In the genomic region with DNA sequence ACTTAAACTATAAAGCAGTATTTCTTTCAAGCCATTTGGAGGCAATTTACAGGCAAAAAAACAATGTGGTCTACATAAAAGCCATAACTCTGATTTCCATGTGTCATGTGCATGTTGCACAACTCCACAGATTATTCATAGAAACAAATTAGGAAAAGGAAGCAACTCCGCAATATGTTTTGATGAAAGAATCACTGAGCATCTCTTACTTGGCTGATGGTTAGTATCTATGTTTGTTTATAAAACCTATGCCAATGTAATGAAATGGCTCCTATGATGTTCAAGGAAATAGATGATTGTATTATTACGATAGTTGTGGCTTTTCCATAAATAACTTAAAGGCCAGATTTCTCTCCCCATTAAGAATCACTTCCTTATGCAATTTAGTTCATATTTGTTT, we compare ENCODE assay signal across 16 cellular contexts.
A peak's percentile ranks its signal among the peaks of the same experiment; 100 is the strongest.
DNase-seq lines count a peak whose midpoint lies in the region; ATAC-seq and TF ChIP-seq lines count a peak whose summit lies in the region.
"Had no signal": no experiment of that assay in that cellular context is flagged by ENCODE, and none has a peak within 500 bp of the region (broad histone marks: within the 10 kb centered on the region; RNA-seq: fewer than 3 reads in every experiment).

No MANE protein-coding gene starts in this region.

- in situ Hi-C loops in GM13976 (cut with MboI; ENCODE audit: low sequenced_read_pairs, unreplicated experiment): no loop called here

- H3K27ac ChIP-seq in mesendoderm (ENCODE audit: low read depth, low read length): no peak overlapping the region

- H3K79me2 ChIP-seq in mesendoderm (ENCODE audit: control insufficient read depth, insufficient read depth, low read length): no peaks in the 10 kb centered on the region

- ATAC-seq in GM21515 (IDR thresholded peaks at IDR 0.05; ENCODE audit: unreplicated experiment) (no peak), HG03457 (IDR thresholded peaks at IDR 0.05; ENCODE audit: unreplicated experiment) (no peak), GM19324 (IDR thresholded peaks at IDR 0.05; ENCODE audit: low FRiP score, unreplicated experiment) (no peak)
- ATAC-seq: sciatic nerve had no signal

- peak overlapping the region; percentile 18 for H3K18ac ChIP-seq in mesendoderm (ENCODE audit: low read length)

- H3K36me3 ChIP-seq in mesendoderm (ENCODE audit: control insufficient read depth, insufficient read depth, low read length): no peaks in the 10 kb centered on the region

- H3K4me3 ChIP-seq in cardiac fibroblast (replicated peaks in 1 of 2; ENCODE audit: low read depth in 2 of 2, low read length in 2 of 2) (no peak overlapping the region), mesendoderm (ENCODE audit: low read length) (no peak overlapping the region)

- H3K4me1 ChIP-seq in mesendoderm (ENCODE audit: control insufficient read depth, low read depth, low read length): no peaks in the 10 kb centered on the region

- no peak overlapping the region for H3K4ac ChIP-seq in mesendoderm (ENCODE audit: low read depth, low read length)

- H2BK15ac ChIP-seq in mesendoderm (replicated peaks; ENCODE audit: low read depth): no peak overlapping the region

- no peak overlapping the region for H3K4me2 ChIP-seq in mesendoderm (ENCODE audit: low read length)

- WGBS in mesendoderm (ENCODE audit: extremely low coverage, insufficient coverage, low lambda C conversion rate): no CpG with 5 or more reads among the region's 2 CpGs

- H3K56ac ChIP-seq in mesendoderm (ENCODE audit: low read length): no peak overlapping the region

- no peak overlapping the region for H2BK120ac ChIP-seq in mesendoderm (ENCODE audit: low read depth, low read length)

- no peak overlapping the region for H3K23ac ChIP-seq in mesendoderm (ENCODE audit: low read length)

- no peak overlapping the region for H3K9ac ChIP-seq in mesendoderm (ENCODE audit: low read length)

- DNase-seq in AG20443 (ENCODE audit: low spot score) (peak; percentile 64), HS-5 (ENCODE audit: low read depth) (peak; percentile 84), cardiac fibroblast (ENCODE audit: low read depth in 2 of 2) (peak; percentile 66 to 87), mesendoderm (no peak), GM13976 (ENCODE audit: low spot score) (no peak)
- DNase-seq: activated effector memory CD4-positive, alpha-beta T cell treated with Interleukin-2 at 50 U/mL for 16 hours; amniotic stem cell; glutamatergic neuron; NCI-H1092; NCI-H2081 treated with DMSO at 0.1 percent for 48 hours; NCI-H526; substantia nigra had no signal

- TF ChIP-seq CTCF in cardiac fibroblast (IDR thresholded peaks at IDR 0.05; ENCODE audit: low read depth, low read length): no peak
- no peak for TF ChIP-seq CTCF in GM13976 (IDR thresholded peaks at IDR 0.05; ENCODE audit: borderline replicate concordance, control extremely low read depth, extremely low read depth, insufficient read depth, missing control alignments)

- H3K79me1 ChIP-seq in mesendoderm (ENCODE audit: low read length): no peaks in the 10 kb centered on the region

- H4K5ac ChIP-seq in mesendoderm (ENCODE audit: low read length): no peak overlapping the region

- H2BK5ac ChIP-seq in mesendoderm (ENCODE audit: low read length): no peak overlapping the region

- H4K8ac ChIP-seq in mesendoderm (ENCODE audit: low read depth, low read length): no peak overlapping the region

- H3K27me3 ChIP-seq in mesendoderm (ENCODE audit: insufficient read depth, low read length, poor library complexity): no peaks in the 10 kb centered on the region

- H2AK5ac ChIP-seq in mesendoderm (ENCODE audit: low read length): no peak overlapping the region

Comparison
In these comparisons a context has a peak if more than half of its experiments do, and no peak if none do; other contexts are left out.
1. DNase-seq: peak in AG20443 (single experiment), HS-5 (single experiment) and cardiac fibroblast (2 of 2); none in mesendoderm (single experiment) and GM13976 (single experiment).